In the genomic region with DNA sequence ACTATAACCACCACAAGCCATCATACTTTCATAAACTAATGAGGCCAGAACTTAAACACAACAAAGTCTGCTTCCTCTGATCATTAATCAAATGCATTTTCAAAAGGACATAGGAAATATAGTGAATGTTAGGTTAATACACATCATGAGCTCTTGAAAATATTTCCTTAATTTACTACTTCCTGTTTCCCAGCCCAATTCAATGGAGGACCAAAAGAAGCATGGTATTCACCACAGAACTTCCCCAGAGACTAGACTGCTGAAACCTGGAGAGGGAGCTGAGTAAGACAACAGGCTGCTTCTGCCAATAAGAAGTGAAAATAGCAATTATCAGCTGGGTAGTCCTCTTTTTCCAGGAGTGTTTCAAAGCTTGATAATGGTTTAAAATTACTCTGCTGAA, we compare ENCODE assay signal across 15 cellular contexts.
A peak's percentile ranks its signal among the peaks of the same experiment; 100 is the strongest.
DNase-seq lines count a peak whose midpoint lies in the region; ATAC-seq and TF ChIP-seq lines count a peak whose summit lies in the region.
"Had no signal": no experiment of that assay in that cellular context is flagged by ENCODE, and none has a peak within 500 bp of the region (broad histone marks: within the 10 kb centered on the region; RNA-seq: fewer than 3 reads in every experiment).

No MANE protein-coding gene starts in this region.

- no peak overlapping the region for H3K9ac ChIP-seq in Karpas-422 (ENCODE audit: low read length)

- no peak overlapping the region for H3K4me3 Mint-ChIP-seq in activated naive CD8-positive, alpha-beta T cell treated with anti-CD3 and anti-CD28 coated beads, Interleukin-2, amount 50 U/mL, for 24 hours
- H3K4me3 Mint-ChIP-seq: activated CD4-positive, alpha-beta memory T cell treated with anti-CD3 and anti-CD28 coated beads for 36 hours; CD4-positive, alpha-beta T cell had no signal

- H4K20me1 ChIP-seq in Karpas-422 (ENCODE audit: insufficient read depth, low read depth, low read length) = no peaks in the 10 kb centered on the region

- H3K27ac ChIP-seq in mesodermal cell (ENCODE audit: low read depth, low read length, severe bottlenecking) = peak overlapping the region; percentile 74
- H3K27ac ChIP-seq in right atrium auricular region = no peak overlapping the region
- no peak overlapping the region for H3K27ac ChIP-seq in Karpas-422 (ENCODE audit: low read length)

- no peak overlapping the region for H3K27ac Mint-ChIP-seq in activated naive CD8-positive, alpha-beta T cell treated with anti-CD3 and anti-CD28 coated beads, Interleukin-2, amount 50 U/mL, for 24 hours
- H3K27ac Mint-ChIP-seq: activated CD4-positive, alpha-beta memory T cell treated with anti-CD3 and anti-CD28 coated beads for 36 hours; CD4-positive, alpha-beta T cell had no signal

- no peak overlapping the region for H3K4me2 ChIP-seq in Karpas-422 (ENCODE audit: low read depth, low read length, poor library complexity, severe bottlenecking)

- H3K36me3 ChIP-seq in mesodermal cell (ENCODE audit: control insufficient read depth, insufficient read depth, low read length) (no peaks in the 10 kb centered on the region), right atrium auricular region (no peaks in the 10 kb centered on the region), Karpas-422 (ENCODE audit: insufficient read depth, low read length) (no peaks in the 10 kb centered on the region)

- no peak for ATAC-seq in activated naive CD8-positive, alpha-beta T cell treated with anti-CD3 and anti-CD28 coated beads, Interleukin-2, amount 50 U/mL, for 24 hours
- ATAC-seq: HepG2 had no signal

- H3K36me3 Mint-ChIP-seq in activated naive CD8-positive, alpha-beta T cell treated with anti-CD3 and anti-CD28 coated beads, Interleukin-2, amount 50 U/mL, for 24 hours (ENCODE audit: low read depth) = peaks cover 5% of the 10 kb centered on the region

- H3K27me3 ChIP-seq in right atrium auricular region = no peaks in the 10 kb centered on the region
- no peaks in the 10 kb centered on the region for H3K27me3 ChIP-seq in Karpas-422 (ENCODE audit: low read length)

- no peaks in the 10 kb centered on the region for H3K4me1 Mint-ChIP-seq in activated naive CD8-positive, alpha-beta T cell treated with anti-CD3 and anti-CD28 coated beads, Interleukin-2, amount 50 U/mL, for 24 hours

- H3K9me3 Mint-ChIP-seq in activated naive CD8-positive, alpha-beta T cell treated with anti-CD3 and anti-CD28 coated beads, Interleukin-2, amount 50 U/mL, for 24 hours = no peaks in the 10 kb centered on the region
- H3K9me3 Mint-ChIP-seq: activated CD4-positive, alpha-beta memory T cell treated with anti-CD3 and anti-CD28 coated beads for 36 hours; CD4-positive, alpha-beta T cell had no signal

- H3K27me3 Mint-ChIP-seq in activated naive CD8-positive, alpha-beta T cell treated with anti-CD3 and anti-CD28 coated beads, Interleukin-2, amount 50 U/mL, for 24 hours = no peaks in the 10 kb centered on the region
- H3K27me3 Mint-ChIP-seq: activated CD4-positive, alpha-beta memory T cell treated with anti-CD3 and anti-CD28 coated beads for 36 hours; CD4-positive, alpha-beta T cell had no signal

- no peaks in the 10 kb centered on the region for H3K9me2 ChIP-seq in Karpas-422 (replicated peaks; ENCODE audit: insufficient read depth, low read length)

- H3K9me3 ChIP-seq in mesodermal cell (ENCODE audit: control insufficient read depth, low read length) = no peaks in the 10 kb centered on the region
- H3K9me3 ChIP-seq in right atrium auricular region = no peaks in the 10 kb centered on the region
- no peaks in the 10 kb centered on the region for H3K9me3 ChIP-seq in Karpas-422 (ENCODE audit: low read length)

- peak; percentile 68 for DNase-seq in EH (ENCODE audit: low read depth)
- peak; percentile 73 for DNase-seq in LHCN-M2 (ENCODE audit: low read depth)
- DNase-seq in cardiac fibroblast (ENCODE audit: low read depth in 2 of 2) = peak; percentile 48 to 77
- DNase-seq in activated naive CD8-positive, alpha-beta T cell treated with anti-CD3 and anti-CD28 coated beads, Interleukin-2, amount 50 U/mL, for 24 hours = no peak
- no peak for DNase-seq in right atrium auricular region (ENCODE audit: low spot score)
- no peak for DNase-seq in Karpas-422
- DNase-seq in activated CD8-positive, alpha-beta memory T cell treated with anti-CD3 and anti-CD28 coated beads, Interleukin-2, amount 50 U/mL, for 4 hours = no peak
- DNase-seq: activated CD4-positive, alpha-beta memory T cell treated with anti-CD3 and anti-CD28 coated beads for 36 hours; activated gamma-delta T cell; CD4-positive, alpha-beta T cell; central memory CD4-positive, alpha-beta T cell; NCI-H2081 treated with DMSO at 0.1 percent for 48 hours; T-helper 2 cell had no signal

- H3K4me1 ChIP-seq in mesodermal cell (ENCODE audit: control insufficient read depth, insufficient read depth, low read length, poor library complexity, severe bottlenecking) (peaks cover 8% of the 10 kb centered on the region), right atrium auricular region (no peaks in the 10 kb centered on the region), Karpas-422 (ENCODE audit: low read length) (no peaks in the 10 kb centered on the region)

- no peak overlapping the region for H2AFZ ChIP-seq in Karpas-422 (ENCODE audit: low read length)

- TF ChIP-seq CTCF in cardiac fibroblast (IDR thresholded peaks at IDR 0.05; ENCODE audit: low read depth, low read length) = no peak
- no peak for TF ChIP-seq CTCF in right atrium auricular region (IDR thresholded peaks at IDR 0.05)

- no peaks in the 10 kb centered on the region for H3K79me2 ChIP-seq in Karpas-422 (ENCODE audit: low read length)

- H3K4me3 ChIP-seq in cardiac fibroblast (replicated peaks in 1 of 2; ENCODE audit: low read depth in 2 of 2, low read length in 2 of 2) = no peak overlapping the region
- no peak overlapping the region for H3K4me3 ChIP-seq in mesodermal cell (ENCODE audit: extremely low read depth, insufficient read depth, low read length, poor library complexity, severe bottlenecking)
- H3K4me3 ChIP-seq in right atrium auricular region = no peak overlapping the region
- H3K4me3 ChIP-seq in Karpas-422 (ENCODE audit: low read length) = no peak overlapping the region

Comparison
In these comparisons a context has a peak if more than half of its experiments do, and no peak if none do; other contexts are left out.
1. DNase-seq: peak in EH (single experiment), LHCN-M2 (single experiment) and cardiac fibroblast (2 of 2); none in activated naive CD8-positive, alpha-beta T cell treated with anti-CD3 and anti-CD28 coated beads, Interleukin-2, amount 50 U/mL, for 24 hours (single experiment), right atrium auricular region (single experiment), Karpas-422 (single experiment) and activated CD8-positive, alpha-beta memory T cell treated with anti-CD3 and anti-CD28 coated beads, Interleukin-2, amount 50 U/mL, for 4 hours (single experiment).